Comparison of ENCODE assay signal across 38 cellular contexts in the genomic region with DNA sequence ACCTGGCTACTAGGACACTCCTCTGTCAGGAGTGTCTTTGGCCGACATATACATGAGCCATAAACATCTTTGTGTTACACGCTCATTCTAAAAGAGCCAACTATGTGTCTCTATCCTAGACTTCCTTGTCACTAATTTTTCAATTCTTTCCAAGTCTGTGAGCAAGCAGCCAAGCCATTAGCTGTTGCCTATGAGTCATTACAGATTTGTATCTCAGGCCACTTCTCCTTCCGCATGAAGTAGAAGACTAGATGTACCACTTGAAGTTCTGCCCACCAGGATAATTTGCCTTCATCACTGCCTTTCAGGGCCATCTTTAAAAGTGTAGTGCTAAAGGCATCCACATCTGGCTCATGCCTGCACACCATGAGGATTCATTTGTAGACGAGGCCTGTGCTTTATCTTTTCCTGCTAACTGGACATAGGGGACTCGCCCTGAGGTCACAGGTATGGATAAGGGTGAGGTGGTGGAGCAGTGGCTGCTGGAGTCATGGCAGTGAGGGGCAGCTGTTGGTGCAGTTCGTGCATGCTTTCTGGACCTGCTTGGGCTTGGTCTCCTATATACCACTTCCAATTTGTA.
DNase-seq lines count a peak whose midpoint lies in the region; ATAC-seq, FAIRE-seq and TF ChIP-seq lines count a peak whose summit lies in the region.
"Had no signal": no experiment of that assay in that cellular context is flagged by ENCODE, and none has a peak within 500 bp of the region (broad histone marks: within the 10 kb centered on the region; RNA-seq: fewer than 3 reads in every experiment).

No MANE protein-coding gene starts in this region.

- H3K9me3 Mint-ChIP-seq in mesothelial cell of epicardium, result peaks cover 18% of the 10 kb centered on the region

- intact Hi-C loops in K562 (cut with micrococcal nuclease), result no loop called here

- H3K27ac Mint-ChIP-seq in mesothelial cell of epicardium, result no peak overlapping the region
- H3K27ac Mint-ChIP-seq: activated B cell treated with CpG ODN at 0.5 μM for 24 hours; activated CD8-positive, alpha-beta memory T cell treated with anti-CD3 and anti-CD28 coated beads, Interleukin-2, amount 10 ng/mL, durations not matched to agents 7 days and 5 days; activated naive CD8-positive, alpha-beta T cell treated with anti-CD3 and anti-CD28 coated beads, Interleukin-2, amount 50 U/mL, for 24 hours; CD4-positive, alpha-beta T cell; dendritic cell treated with granulocyte-macrophage colony-stimulating factor and Interleukin-4, amounts not matched to agents 40 ng/mL and 50 ng/mL, for 4 days; naive B cell had no signal

- H3K27me3 ChIP-seq in K562 (ENCODE audit: control insufficient read depth in 2 of 2, insufficient read depth in 2 of 2, low read length in 2 of 2), result peaks cover 0 to 6% of the 10 kb centered on the region in 2 experiments; a peak in 2 of 5 replicates
- H3K27me3 ChIP-seq: heart left ventricle, neutrophil had no signal

- no peak overlapping the region for H3K4me3 Mint-ChIP-seq in mesothelial cell of epicardium
- H3K4me3 Mint-ChIP-seq: activated B cell treated with CpG ODN at 0.5 μM for 24 hours; activated CD8-positive, alpha-beta memory T cell treated with anti-CD3 and anti-CD28 coated beads, Interleukin-2, amount 10 ng/mL, durations not matched to agents 7 days and 5 days; activated naive CD8-positive, alpha-beta T cell treated with anti-CD3 and anti-CD28 coated beads, Interleukin-2, amount 50 U/mL, for 24 hours; activated T-cell treated with anti-CD3 and anti-CD28 coated beads, Interleukin-2, amount 50 U/mL, for 4 hours; CD4-positive, alpha-beta T cell; central memory CD8-positive, alpha-beta T cell; dendritic cell treated with granulocyte-macrophage colony-stimulating factor and Interleukin-4, amounts not matched to agents 40 ng/mL and 50 ng/mL, for 4 days; naive B cell had no signal

- no peaks in the 10 kb centered on the region for H3K36me3 ChIP-seq in K562 (ENCODE audit: control insufficient read depth, insufficient read depth, low read length)
- H3K36me3 ChIP-seq: HAP-1, heart left ventricle, neutrophil had no signal

- H3K9me3 ChIP-seq in K562 (replicated peaks; ENCODE audit: control insufficient read depth, insufficient read depth, low read depth, low read length), result no peaks in the 10 kb centered on the region
- H3K9me3 ChIP-seq: neutrophil had no signal

- no peak overlapping the region for H3K4me3 ChIP-seq in AG10803 (ENCODE audit: low read length)
- H3K4me3 ChIP-seq in K562, result no peak overlapping the region
- H3K4me3 ChIP-seq in foreskin fibroblast (ENCODE audit: low read depth in 1 of 2, low read length in 2 of 2), result no peak overlapping the region
- H3K4me3 ChIP-seq: HAP-1, heart left ventricle, smooth muscle cell had no signal

- no peak for TF ChIP-seq EP300 in K562 (IDR thresholded peaks at IDR 0.05; ENCODE audit: low read length)

- BruUV-seq in K562 (replicated peaks; lab: Mats Ljungman, UMichigan), result no TSS peak

- CTCF ChIA-PET in K562 (lab: Yijun Ruan, JAX; ENCODE audit: low intra/inter-chr PET ratio), result no interaction called here

- H3K4me1 ChIP-seq in K562 (replicated peaks in 1 of 2; ENCODE audit: control insufficient read depth in 2 of 2, insufficient read depth in 2 of 2, low read length in 2 of 2), result no peaks in the 10 kb centered on the region

- TF ChIP-seq CTCF in AG10803 (conservative IDR thresholded peaks at IDR 0.05; ENCODE audit: low read length), result no peak
- no peak for TF ChIP-seq CTCF in K562 (IDR thresholded peaks at IDR 0.05 in 2 of 3, conservative IDR thresholded peaks at IDR 0.05 in 1 of 3; ENCODE audit: insufficient read depth in 2 of 3, low read depth in 1 of 3, low read length in 3 of 3)
- no peak for TF ChIP-seq CTCF in mesothelial cell of epicardium (IDR thresholded peaks at IDR 0.05; ENCODE audit: unreplicated experiment)
- no peak for TF ChIP-seq CTCF in foreskin fibroblast (IDR thresholded peaks at IDR 0.05; ENCODE audit: low read depth, low read length)

- H3K4me2 ChIP-seq in K562 (ENCODE audit: insufficient read depth, low read length), result no peak overlapping the region
- H3K4me2 ChIP-seq: smooth muscle cell had no signal

- H3K9me1 ChIP-seq in K562 (ENCODE audit: control insufficient read depth, insufficient read depth, low read length), result no peaks in the 10 kb centered on the region

- no peak for TF ChIP-seq POLR2A in K562 (conservative IDR thresholded peaks at IDR 0.05)

- no peaks in the 10 kb centered on the region for H3K79me2 ChIP-seq in K562 (ENCODE audit: control insufficient read depth, insufficient read depth, low read length)

- TF ChIP-seq RAD21 in K562 (CRISPR knock-in tag; conservative IDR thresholded peaks at IDR 0.05 in 1 of 2, IDR thresholded peaks at IDR 0.05 in 1 of 2), result no peak

- no peak overlapping the region for H2AFZ ChIP-seq in K562 (ENCODE audit: low read depth, low read length)

- DNase-seq in AG10803 (ENCODE audit: low read depth) (peak; percentile 22), M059J (ENCODE audit: low read depth) (peak; percentile 61), OCI-M1 (lab: John Stamatoyannopoulos, UW) (peak; percentile 49), K562 (ENCODE audit: extremely low read depth in 1 of 4, low spot score in 3 of 4) (no peak), mesothelial cell of epicardium (ENCODE audit: low spot score in 2 of 2, unreplicated experiment in 2 of 2) (no peak), LoVo (ENCODE audit: low spot score) (no peak), foreskin fibroblast (no peak)
- DNase-seq in activated effector memory CD4-positive, alpha-beta T cell treated with anti-CD3 and anti-CD28 coated beads, Interleukin-2, amount 50 U/mL, for 16 hours, result no peak
- DNase-seq: activated B cell treated with CpG ODN at 0.5 μM for 24 hours; activated CD4-positive, alpha-beta T cell treated with anti-CD3 and anti-CD28 coated beads, Interleukin-2, amount 50 U/mL, for 4 hours; activated CD8-positive, alpha-beta memory T cell treated with anti-CD3 and anti-CD28 coated beads, Interleukin-2, amount 10 ng/mL, durations not matched to agents 7 days and 5 days; activated naive CD4-positive, alpha-beta T cell; activated naive CD8-positive, alpha-beta T cell treated with anti-CD3 and anti-CD28 coated beads, Interleukin-2, amount 50 U/mL, for 24 hours; activated T-cell treated with anti-CD3 and anti-CD28 coated beads, Interleukin-2, amount 50 U/mL, for 4 hours; CD4-positive, alpha-beta T cell; erythroblast; foreskin melanocyte; heart left ventricle; Kasumi-1; kidney; midbrain; naive B cell; NCI-H1092 treated with DMSO at 0.1 percent for 48 hours; NCI-H187 treated with DMSO at 0.1 percent for 48 hours; NCI-H2171; NCI-H510A; posterior cingulate gyrus; Right ventricle myocardium superior; stimulated activated naive CD4-positive, alpha-beta T cell treated with Interleukin-2 at 50 U/mL for 16 hours; SW 1271 had no signal

- H3K27ac ChIP-seq in K562 (ENCODE audit: extremely low read depth, low read depth, low read length), result no peak overlapping the region
- H3K27ac ChIP-seq: heart left ventricle, neutrophil had no signal

- FAIRE-seq in K562 (lab: Jason Lieb, UNC), result no peak
- FAIRE-seq: A204.1, kidney had no signal

- no peak for ATAC-seq in K562
- ATAC-seq: activated CD8-positive, alpha-beta memory T cell treated with anti-CD3 and anti-CD28 coated beads, Interleukin-2, amount 10 ng/mL, durations not matched to agents 7 days and 5 days; activated naive CD8-positive, alpha-beta T cell treated with anti-CD3 and anti-CD28 coated beads, Interleukin-2, amount 50 U/mL, for 24 hours; activated T-cell treated with anti-CD3 and anti-CD28 coated beads, Interleukin-2, amount 50 U/mL, for 4 hours; heart left ventricle; Panc1; right cardiac atrium had no signal

- no peaks in the 10 kb centered on the region for H3K27me3 Mint-ChIP-seq in mesothelial cell of epicardium (ENCODE audit: low read depth)
- H3K27me3 Mint-ChIP-seq: CD4-positive, alpha-beta T cell; central memory CD8-positive, alpha-beta T cell; dendritic cell treated with granulocyte-macrophage colony-stimulating factor and Interleukin-4, amounts not matched to agents 40 ng/mL and 50 ng/mL, for 4 days had no signal

- H4K20me1 ChIP-seq in K562 (replicated peaks; ENCODE audit: control insufficient read depth, insufficient read depth, low read length), result no peaks in the 10 kb centered on the region

- H3K4me1 Mint-ChIP-seq in mesothelial cell of epicardium, result peaks cover 5% of the 10 kb centered on the region
- H3K4me1 Mint-ChIP-seq: activated B cell treated with CpG ODN at 0.5 μM for 24 hours; activated CD8-positive, alpha-beta memory T cell treated with anti-CD3 and anti-CD28 coated beads, Interleukin-2, amount 10 ng/mL, durations not matched to agents 7 days and 5 days; activated naive CD8-positive, alpha-beta T cell treated with anti-CD3 and anti-CD28 coated beads, Interleukin-2, amount 50 U/mL, for 24 hours; central memory CD8-positive, alpha-beta T cell; naive B cell had no signal

- H3K9ac ChIP-seq in K562 (ENCODE audit: insufficient read depth in 1 of 2, low read depth in 2 of 2, low read length in 2 of 2), result no peak overlapping the region

- WGBS in K562 (ENCODE audit: insufficient coverage, low coverage, missing lambda C conversion rate), result 3% methylated on average over 6 of the region's 6 CpGs

- in situ Hi-C loops in K562 (cut with MboI), result no loop called here

- H3K36me3 Mint-ChIP-seq in mesothelial cell of epicardium, result peaks cover 6% of the 10 kb centered on the region
- H3K36me3 Mint-ChIP-seq: naive B cell had no signal

- POLR2A ChIA-PET in K562 (lab: Yijun Ruan, JAX), result no interaction called here

TF ChIP-seq in K562, 482 proteins besides CTCF, POLR2A, EP300 and RAD21:
- TF ChIP-seq JUND (IDR thresholded peaks at IDR 0.05; ENCODE audit: borderline replicate concordance, low read depth, low read length), result peak; percentile 44; the same call in 1 of the 2 replicates
- peak; percentile 47; the same call in 1 of the 3 replicates for TF ChIP-seq JUND (tag; IDR thresholded peaks at IDR 0.05; ENCODE audit: borderline replicate concordance, low read depth, low read length)
- no peak for TF ChIP-seq MED1 (CRISPR knock-in tag; IDR thresholded peaks at IDR 0.05; ENCODE audit: borderline replicate concordance)
- TF ChIP-seq CCNT2 (IDR thresholded peaks at IDR 0.05; ENCODE audit: borderline replicate concordance, extremely low read depth, insufficient read length, low read depth, low read length), result no peak
- peak; percentile 57 for TF ChIP-seq FOSL1 (tag; conservative IDR thresholded peaks at IDR 0.05)

Comparison
In these comparisons a context has a peak if more than half of its experiments do, and no peak if none do; other contexts are left out.
1. DNase-seq: peak in AG10803 (single experiment), M059J (single experiment) and OCI-M1 (single experiment); none in K562 (0 of 4), activated effector memory CD4-positive, alpha-beta T cell treated with anti-CD3 and anti-CD28 coated beads, Interleukin-2, amount 50 U/mL, for 16 hours (single experiment), mesothelial cell of epicardium (0 of 2), LoVo (single experiment) and foreskin fibroblast (0 of 2).